Comparison of ENCODE assay signal across 11 cellular contexts in the genomic region with DNA sequence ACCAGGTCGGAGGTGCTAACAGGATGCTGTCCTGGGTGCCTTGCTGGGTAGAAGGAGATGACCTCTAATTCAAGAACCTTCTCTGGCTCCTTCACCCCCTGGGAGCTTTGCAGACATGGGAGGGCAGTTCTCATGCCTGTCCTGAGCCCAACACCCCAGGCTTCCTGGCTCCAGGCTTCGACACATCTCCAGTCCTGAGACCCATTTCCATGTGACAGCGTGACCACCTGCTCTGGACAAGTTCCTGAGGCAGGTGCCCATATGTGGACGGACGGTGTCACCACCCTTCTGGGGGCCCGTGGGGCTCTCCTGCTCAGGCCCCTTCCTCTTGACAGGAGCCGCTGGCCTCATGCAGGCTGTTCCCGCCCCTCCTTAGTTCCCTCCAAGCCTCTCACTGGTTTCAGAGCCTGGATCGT.
"Had no signal": no experiment of that assay in that cellular context is flagged by ENCODE, and none has a peak within 500 bp of the region (broad histone marks: within the 10 kb centered on the region; RNA-seq: fewer than 3 reads in every experiment).

No MANE protein-coding gene starts in this region.

- ATAC-seq: effector memory CD8-positive, alpha-beta T cell; natural killer cell treated with Interleukin-12 subunit alpha and Interleukin-12 subunit beta and Interleukin-15 and Interleukin-18, amount 100 ng/mL, for 72 hours; pancreas; T-cell had no signal

- H3K36me3 ChIP-seq: pancreas had no signal

- H3K4me3 Mint-ChIP-seq: activated CD4-positive, alpha-beta memory T cell treated with anti-CD3 and anti-CD28 coated beads for 36 hours; activated naive CD4-positive, alpha-beta T cell treated with anti-CD3 and anti-CD28 coated beads, Interleukin-2, amount 10 ng/mL, durations not matched to agents 7 days and 5 days; central memory CD8-positive, alpha-beta T cell; effector memory CD8-positive, alpha-beta T cell; immature natural killer cell; natural killer cell treated with Interleukin-12 subunit alpha and Interleukin-12 subunit beta and Interleukin-15 and Interleukin-18, amount 100 ng/mL, for 72 hours; T-cell had no signal

- H3K4me1 ChIP-seq: pancreas had no signal

- H3K4me1 Mint-ChIP-seq: activated naive CD4-positive, alpha-beta T cell treated with anti-CD3 and anti-CD28 coated beads, Interleukin-2, amount 10 ng/mL, durations not matched to agents 7 days and 5 days; central memory CD8-positive, alpha-beta T cell; immature natural killer cell; T-cell had no signal

- H3K4me3 ChIP-seq: pancreas, skin epidermis had no signal

- H3K27ac Mint-ChIP-seq: activated CD4-positive, alpha-beta memory T cell treated with anti-CD3 and anti-CD28 coated beads for 36 hours; activated naive CD4-positive, alpha-beta T cell treated with anti-CD3 and anti-CD28 coated beads, Interleukin-2, amount 10 ng/mL, durations not matched to agents 7 days and 5 days; effector memory CD8-positive, alpha-beta T cell; immature natural killer cell; natural killer cell treated with Interleukin-12 subunit alpha and Interleukin-12 subunit beta and Interleukin-15 and Interleukin-18, amount 100 ng/mL, for 72 hours; T-cell had no signal

- H3K9me3 Mint-ChIP-seq: activated CD4-positive, alpha-beta memory T cell treated with anti-CD3 and anti-CD28 coated beads for 36 hours; activated naive CD4-positive, alpha-beta T cell treated with anti-CD3 and anti-CD28 coated beads, Interleukin-2, amount 10 ng/mL, durations not matched to agents 7 days and 5 days; central memory CD8-positive, alpha-beta T cell; effector memory CD8-positive, alpha-beta T cell; immature natural killer cell; natural killer cell treated with Interleukin-12 subunit alpha and Interleukin-12 subunit beta and Interleukin-15 and Interleukin-18, amount 100 ng/mL, for 72 hours; T-cell had no signal

- H3K27me3 ChIP-seq: pancreas had no signal

- H3K27ac ChIP-seq: pancreas, skin epidermis, VCaP had no signal

- H3K36me3 Mint-ChIP-seq: activated CD4-positive, alpha-beta memory T cell treated with anti-CD3 and anti-CD28 coated beads for 36 hours; activated naive CD4-positive, alpha-beta T cell treated with anti-CD3 and anti-CD28 coated beads, Interleukin-2, amount 10 ng/mL, durations not matched to agents 7 days and 5 days; immature natural killer cell; natural killer cell treated with Interleukin-12 subunit alpha and Interleukin-12 subunit beta and Interleukin-15 and Interleukin-18, amount 100 ng/mL, for 72 hours; T-cell had no signal

- H3K27me3 Mint-ChIP-seq: activated naive CD4-positive, alpha-beta T cell treated with anti-CD3 and anti-CD28 coated beads, Interleukin-2, amount 10 ng/mL, durations not matched to agents 7 days and 5 days had no signal

- DNase-seq: activated CD4-positive, alpha-beta memory T cell treated with anti-CD3 and anti-CD28 coated beads for 36 hours; activated naive CD4-positive, alpha-beta T cell treated with anti-CD3 and anti-CD28 coated beads, Interleukin-2, amount 10 ng/mL, durations not matched to agents 7 days and 5 days; effector memory CD8-positive, alpha-beta T cell; immature natural killer cell; T1000 had no signal

- H3K9me3 ChIP-seq: pancreas had no signal
